In the genomic region with DNA sequence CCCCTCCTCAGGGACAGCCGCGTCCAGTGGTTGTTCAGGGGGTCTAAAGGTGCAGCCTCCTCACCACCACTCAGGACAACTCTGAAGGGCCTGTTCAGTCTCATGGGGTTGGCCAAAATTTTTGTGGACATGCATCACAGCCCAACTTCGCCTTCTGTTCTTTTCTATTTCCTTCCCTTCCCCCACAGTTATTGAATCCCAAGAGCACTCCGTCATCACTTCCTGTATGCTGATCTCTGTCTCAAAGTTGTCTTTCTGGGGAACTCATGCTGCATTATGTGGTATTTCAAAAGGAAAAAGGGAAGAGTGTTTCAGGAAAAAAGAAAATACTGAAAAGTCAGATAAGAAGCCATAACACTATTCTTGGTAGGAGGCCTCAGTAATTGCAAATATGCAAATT, we compare ENCODE assay signal across 24 cellular contexts.
"Had no signal": no experiment of that assay in that cellular context is flagged by ENCODE, and none has a peak within 500 bp of the region (broad histone marks: within the 10 kb centered on the region; RNA-seq: fewer than 3 reads in every experiment).

No MANE protein-coding gene starts in this region.

- H3K36me3 Mint-ChIP-seq: activated CD4-positive, alpha-beta memory T cell treated with anti-CD3 and anti-CD28 coated beads for 36 hours; activated naive CD4-positive, alpha-beta T cell treated with anti-CD3 and anti-CD28 coated beads, Interleukin-2, amount 50 U/mL, for 72 hours; natural killer cell; stimulated activated effector memory CD8-positive, alpha-beta T cell treated with anti-CD3 and anti-CD28 coated beads, Interleukin-12 subunit alpha, Interleukin-12 subunit beta, amount 100 ng/mL, for 72 hours had no signal

- H3K4me2 ChIP-seq: smooth muscle cell had no signal

- H3K36me3 ChIP-seq: adrenal gland, esophagus squamous epithelium, lower lobe of right lung, neutrophil, right lobe of liver, stomach, upper lobe of left lung had no signal

- H2AFZ ChIP-seq: parathyroid adenoma had no signal

- ATAC-seq: activated naive CD4-positive, alpha-beta T cell treated with anti-CD3 and anti-CD28 coated beads, Interleukin-2, amount 50 U/mL, for 72 hours; left colon; lower lobe of right lung; natural killer cell; right lobe of liver; stimulated activated effector memory CD8-positive, alpha-beta T cell treated with anti-CD3 and anti-CD28 coated beads, Interleukin-12 subunit alpha, Interleukin-12 subunit beta, amount 100 ng/mL, for 72 hours had no signal

- H3K4me3 Mint-ChIP-seq: activated B cell treated with CpG ODN at 0.5 μM for 24 hours; activated CD4-positive, alpha-beta memory T cell treated with anti-CD3 and anti-CD28 coated beads for 36 hours; activated T-helper 1 cell treated with anti-CD3 and anti-CD28 coated beads, Interleukin-12 subunit alpha, Interleukin-12 subunit beta, Interleukin-2, Interleukin-4 antibody, amounts not matched to agents 30 ng/mL and 10 ng/mL and 1 ng/mL, durations not matched to agents 14 hours and 24 hours and 36 hours; dendritic cell treated with granulocyte-macrophage colony-stimulating factor and Interleukin-4, amounts not matched to agents 40 ng/mL and 50 ng/mL, for 4 days; natural killer cell; stimulated activated effector memory CD8-positive, alpha-beta T cell treated with anti-CD3 and anti-CD28 coated beads, Interleukin-12 subunit alpha, Interleukin-12 subunit beta, amount 100 ng/mL, for 72 hours had no signal

- DNase-seq: activated B cell treated with CpG ODN at 0.5 μM for 24 hours; activated CD4-positive, alpha-beta memory T cell treated with anti-CD3 and anti-CD28 coated beads for 36 hours; activated CD4-positive, alpha-beta T cell treated with anti-CD3 and anti-CD28 coated beads for 4 hours; activated gamma-delta T cell treated with Interleukin-2 at 50 U/mL for 16 hours; activated T-cell treated with anti-CD3 and anti-CD28 coated beads for 4 hours; adrenal gland; cerebellar nuclear complex; effector memory CD4-positive, alpha-beta T cell; esophagus squamous epithelium; left colon; lower lobe of right lung; natural killer cell; right lobe of liver; stimulated activated CD4-positive, alpha-beta T cell treated with anti-CD3 and anti-CD28 coated beads, Interleukin-4, amount 100 ng/mL, for 24 hours; stomach; T1000; upper lobe of left lung had no signal

- H3K27me3 ChIP-seq: adrenal gland, esophagus squamous epithelium, neutrophil, right lobe of liver, stomach, upper lobe of left lung had no signal

- H3K9ac ChIP-seq: parathyroid adenoma had no signal

- H3K79me2 ChIP-seq: parathyroid adenoma had no signal

- H3K4me3 ChIP-seq: adrenal gland, esophagus squamous epithelium, lower lobe of right lung, right lobe of liver, smooth muscle cell, stomach, upper lobe of left lung had no signal

- H3K27ac ChIP-seq: adrenal gland, esophagus squamous epithelium, lower lobe of right lung, neutrophil, parathyroid adenoma, right lobe of liver, stomach, upper lobe of left lung had no signal

- H3K4me1 Mint-ChIP-seq: activated B cell treated with CpG ODN at 0.5 μM for 24 hours; natural killer cell; stimulated activated effector memory CD8-positive, alpha-beta T cell treated with anti-CD3 and anti-CD28 coated beads, Interleukin-12 subunit alpha, Interleukin-12 subunit beta, amount 100 ng/mL, for 72 hours had no signal

- H3K4me1 ChIP-seq: adrenal gland, esophagus squamous epithelium, lower lobe of right lung, parathyroid adenoma, right lobe of liver, stomach, upper lobe of left lung had no signal

- H3K27me3 Mint-ChIP-seq: activated B cell treated with CpG ODN at 0.5 μM for 24 hours; activated CD4-positive, alpha-beta memory T cell treated with anti-CD3 and anti-CD28 coated beads for 36 hours; dendritic cell treated with granulocyte-macrophage colony-stimulating factor and Interleukin-4, amounts not matched to agents 40 ng/mL and 50 ng/mL, for 4 days had no signal

- H3K27ac Mint-ChIP-seq: activated B cell treated with CpG ODN at 0.5 μM for 24 hours; activated CD4-positive, alpha-beta memory T cell treated with anti-CD3 and anti-CD28 coated beads for 36 hours; activated naive CD4-positive, alpha-beta T cell treated with anti-CD3 and anti-CD28 coated beads, Interleukin-2, amount 50 U/mL, for 72 hours; activated T-helper 1 cell treated with anti-CD3 and anti-CD28 coated beads, Interleukin-12 subunit alpha, Interleukin-12 subunit beta, Interleukin-2, Interleukin-4 antibody, amounts not matched to agents 30 ng/mL and 10 ng/mL and 1 ng/mL, durations not matched to agents 14 hours and 24 hours and 36 hours; dendritic cell treated with granulocyte-macrophage colony-stimulating factor and Interleukin-4, amounts not matched to agents 40 ng/mL and 50 ng/mL, for 4 days; natural killer cell; stimulated activated effector memory CD8-positive, alpha-beta T cell treated with anti-CD3 and anti-CD28 coated beads, Interleukin-12 subunit alpha, Interleukin-12 subunit beta, amount 100 ng/mL, for 72 hours had no signal
